ENCODE assay signal across 11 cellular contexts in the genomic region with DNA sequence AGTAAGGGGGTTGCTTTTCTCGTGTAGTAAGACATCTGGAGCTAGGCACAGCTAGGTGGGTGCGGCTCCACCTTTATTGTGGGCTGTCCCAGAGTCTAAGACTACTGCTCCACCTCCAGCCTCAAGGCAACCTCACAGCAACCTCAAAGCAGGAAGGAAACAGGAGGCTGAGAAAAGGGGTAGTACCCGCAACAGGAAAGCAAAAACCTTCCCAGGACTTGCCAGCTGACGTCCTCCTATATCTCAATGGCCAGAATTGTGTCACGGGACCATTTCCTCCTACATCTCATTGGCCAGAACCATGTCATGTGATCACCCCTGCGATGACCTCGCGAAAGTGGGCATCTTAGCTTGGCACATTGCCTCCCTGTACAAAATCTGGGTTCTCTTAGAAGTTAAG. TPM values are rescaled to one million over a fixed set of nuclear protein-coding genes. Genes with fewer than 3 reads are reported as not detected.
DNase-seq lines count a peak whose midpoint lies in the region; ATAC-seq, FAIRE-seq and TF ChIP-seq lines count a peak whose summit lies in the region.
"Had no signal": no experiment of that assay in that cellular context is flagged by ENCODE, and none has a peak within 500 bp of the region (broad histone marks: within the 10 kb centered on the region; RNA-seq: fewer than 3 reads in every experiment).

No MANE protein-coding gene starts in this region.

- no peak for TF ChIP-seq EP300 in GM12878 (IDR thresholded peaks at IDR 0.05; ENCODE audit: borderline replicate concordance in 1 of 2, control insufficient read depth in 1 of 2, low read depth in 2 of 2, low read length in 2 of 2)
- TF ChIP-seq EP300 in transverse colon (IDR thresholded peaks at IDR 0.05; ENCODE audit: low read depth): no peak
- TF ChIP-seq EP300 in stomach (IDR thresholded peaks at IDR 0.05): no peak

- no peak for FAIRE-seq in GM12878 (lab: Jason Lieb, UNC)

- intact Hi-C loops in GM12878 (cut with micrococcal nuclease; ENCODE audit: unreplicated experiment): no loop called here
- intact Hi-C loops in transverse colon (cut with DNase I; ENCODE audit: low total_unique reads): no loop called here
- intact Hi-C loops in posterior vena cava (cut with DNase I): no loop called here
- intact Hi-C loops in stomach (cut with DNase I; ENCODE audit: low total_unique reads): no loop called here

- H3K27ac ChIP-seq in GM12878 (ENCODE audit: control insufficient read depth, insufficient read depth): no peak overlapping the region
- no peak overlapping the region for H3K27ac ChIP-seq in transverse colon
- H3K27ac ChIP-seq in stomach: peak overlapping the region in 2 of 5 donors; percentile 17 to 38
- H3K27ac ChIP-seq: heart left ventricle had no signal

- TF ChIP-seq CTCF in GM12878 (IDR thresholded peaks at IDR 0.05 in 2 of 3, conservative IDR thresholded peaks at IDR 0.05 in 1 of 3; ENCODE audit: control insufficient read depth in 2 of 3, extremely low read depth in 1 of 3, insufficient read depth in 1 of 3, low read depth in 3 of 3, low read length in 3 of 3) (no peak), transverse colon (IDR thresholded peaks at IDR 0.05) (no peak), stomach (IDR thresholded peaks at IDR 0.05) (no peak)

- H3K4me2 ChIP-seq in GM12878 (ENCODE audit: control insufficient read depth, insufficient read depth): 0 out of 2 replicates have a peak overlapping the region, but pooled peaks have one; percentile 7

- H3K9me3 ChIP-seq in GM12878 (replicated peaks; ENCODE audit: control insufficient read depth, insufficient read depth, low read length) (no peaks in the 10 kb centered on the region), transverse colon (no peaks in the 10 kb centered on the region), stomach (no peaks in the 10 kb centered on the region)
- H3K9me3 ChIP-seq: heart left ventricle had no signal

- RAD21 ChIA-PET in GM12878 (lab: Charles Lee; ENCODE audit: unreplicated experiment): interaction anchor here (1.0 kb wide), 1 partner anchor 21 kb away, joined by 3 read pairs; no protein-coding TSS in a partner anchor

- CTCF ChIA-PET in GM12878 (lab: Yijun Ruan, JAX): interaction anchor here (3.8 kb wide), 1 partner anchor 20 kb away, joined by 21 read pairs; no protein-coding TSS in a partner anchor

- BruUV-seq in GM12878 (replicated peaks; lab: Mats Ljungman, UMichigan): no TSS peak

- no peak for ATAC-seq in GM12878

- H3K4me3 ChIP-seq in GM12878: no peak overlapping the region
- H3K4me3 ChIP-seq in transverse colon: no peak overlapping the region
- no peak overlapping the region for H3K4me3 ChIP-seq in stomach
- H3K4me3 ChIP-seq: heart left ventricle had no signal

- POLR2A ChIA-PET in GM12878 (lab: Charles Lee): no interaction called here

- H3K27me3 ChIP-seq in GM12878 (replicated peaks in 1 of 2; ENCODE audit: control insufficient read depth in 2 of 2, insufficient read depth in 2 of 2, low read length in 1 of 2): no peaks in the 10 kb centered on the region
- H3K27me3 ChIP-seq in transverse colon: peaks cover 12% of the 10 kb centered on the region
- peaks cover 0 to 26% (median 6%) of the 10 kb centered on the region in 3 donors for H3K27me3 ChIP-seq in stomach

- no peak overlapping the region for H2AFZ ChIP-seq in GM12878 (ENCODE audit: control insufficient read depth, low read depth, low read length)

- TF ChIP-seq POLR2A in GM12878 (IDR thresholded peaks at IDR 0.05; ENCODE audit: low read depth, low read length) (no peak), transverse colon (IDR thresholded peaks at IDR 0.05) (no peak), stomach (IDR thresholded peaks at IDR 0.05) (no peak)

- H3K4me1 ChIP-seq in GM12878 (ENCODE audit: control insufficient read depth, insufficient read depth, low read length) (peaks cover 3% of the 10 kb centered on the region; the same call in 1 of the 2 replicates), transverse colon (peaks cover 0 to 17% (median 11%) of the 10 kb centered on the region in 4 donors), stomach (peaks cover 7 to 29% (median 17%) of the 10 kb centered on the region in 4 donors)

- no peaks in the 10 kb centered on the region for H3K36me3 ChIP-seq in GM12878 (ENCODE audit: control insufficient read depth in 2 of 2, insufficient read depth in 2 of 2, low read length in 1 of 2)
- H3K36me3 ChIP-seq in transverse colon: no peaks in the 10 kb centered on the region
- H3K36me3 ChIP-seq in stomach: no peaks in the 10 kb centered on the region
- H3K36me3 ChIP-seq: heart left ventricle had no signal

- no peak for TF ChIP-seq RAD21 in GM12878 (IDR thresholded peaks at IDR 0.05; ENCODE audit: insufficient read depth, low read depth, low read length)

- peak; percentile 26 for DNase-seq in stimulated activated CD4-positive, alpha-beta T cell treated with anti-CD3 and anti-CD28 coated beads, Interleukin-1b, Interleukin-23, amount 100 ng/mL, for 48 hours
- DNase-seq in stimulated activated CD4-positive, alpha-beta T cell treated with anti-CD3 and anti-CD28 coated beads, Interleukin-2, amount 100 ng/mL, for 48 hours: no peak
- DNase-seq in activated CD4-positive, alpha-beta T cell treated with anti-CD3 and anti-CD28 coated beads for 1 hour: peak; percentile 14
- no peak for DNase-seq in GM12878 (ENCODE audit: low read depth, low spot score)
- peak; percentile 63 for DNase-seq in transverse colon
- no peak for DNase-seq in posterior vena cava (ENCODE audit: low spot score)
- DNase-seq in stomach: no peak
- DNase-seq in putamen (ENCODE audit: low spot score): no peak
- DNase-seq: caudate nucleus, NCI-H187 treated with DMSO at 0.1 percent for 48 hours had no signal

- in situ Hi-C loops in GM12878 (cut with MboI) (loop anchor here (25.0 kb wide), 1 partner anchor 896 kb away; no protein-coding TSS in a partner anchor), transverse colon (cut with MboI; ENCODE audit: low pct_ligation_motif_present in 1 of 4, low pct_unique_long_range_greater_than_20kb in 1 of 4, low sequenced_read_pairs in 3 of 4) (no loop called here)

- no peaks in the 10 kb centered on the region for H4K20me1 ChIP-seq in GM12878 (ENCODE audit: control insufficient read depth, insufficient read depth)

- H3K9ac ChIP-seq in GM12878 (ENCODE audit: control insufficient read depth, insufficient read depth, low read length): no peak overlapping the region

- SMC1A ChIA-PET in GM12878 (lab: Charles Lee; ENCODE audit: uncharacterized antibody, unreplicated experiment): no interaction called here

- H3K79me2 ChIP-seq in GM12878 (ENCODE audit: control insufficient read depth, insufficient read depth, low read length): peaks cover 10% of the 10 kb centered on the region

- 47% methylated on average over 8 of the region's 8 CpGs for WGBS in GM12878 (ENCODE audit: insufficient coverage, insufficient replicate concordance, low lambda C conversion rate, missing lambda C conversion rate)
- WGBS in transverse colon (ENCODE audit: low coverage in 1 of 2), 2 donors: 57 to 68% methylated on average over 5 to 8 of the region's 8 CpGs
- 51 to 65% (median 62%) methylated on average over 8 of the region's 8 CpGs for WGBS in stomach, 5 donors

TF ChIP-seq in GM12878, 131 proteins besides CTCF, POLR2A, EP300 and RAD21 (continues in another document):
- TF ChIP-seq, protein P1, sequence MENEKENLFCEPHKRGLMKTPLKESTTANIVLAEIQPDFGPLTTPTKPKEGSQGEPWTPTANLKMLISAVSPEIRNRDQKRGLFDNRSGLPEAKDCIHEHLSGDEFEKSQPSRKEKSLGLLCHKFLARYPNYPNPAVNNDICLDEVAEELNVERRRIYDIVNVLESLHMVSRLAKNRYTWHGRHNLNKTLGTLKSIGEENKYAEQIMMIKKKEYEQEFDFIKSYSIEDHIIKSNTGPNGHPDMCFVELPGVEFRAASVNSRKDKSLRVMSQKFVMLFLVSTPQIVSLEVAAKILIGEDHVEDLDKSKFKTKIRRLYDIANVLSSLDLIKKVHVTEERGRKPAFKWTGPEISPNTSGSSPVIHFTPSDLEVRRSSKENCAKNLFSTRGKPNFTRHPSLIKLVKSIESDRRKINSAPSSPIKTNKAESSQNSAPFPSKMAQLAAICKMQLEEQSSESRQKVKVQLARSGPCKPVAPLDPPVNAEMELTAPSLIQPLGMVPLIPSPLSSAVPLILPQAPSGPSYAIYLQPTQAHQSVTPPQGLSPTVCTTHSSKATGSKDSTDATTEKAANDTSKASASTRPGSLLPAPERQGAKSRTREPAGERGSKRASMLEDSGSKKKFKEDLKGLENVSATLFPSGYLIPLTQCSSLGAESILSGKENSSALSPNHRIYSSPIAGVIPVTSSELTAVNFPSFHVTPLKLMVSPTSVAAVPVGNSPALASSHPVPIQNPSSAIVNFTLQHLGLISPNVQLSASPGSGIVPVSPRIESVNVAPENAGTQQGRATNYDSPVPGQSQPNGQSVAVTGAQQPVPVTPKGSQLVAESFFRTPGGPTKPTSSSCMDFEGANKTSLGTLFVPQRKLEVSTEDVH (IDR thresholded peaks at IDR 0.05; ENCODE audit: low read depth, partially characterized antibody): no peak
- TF ChIP-seq NFIC (IDR thresholded peaks at IDR 0.05; ENCODE audit: low read depth, low read length) (no peak), KDM1A (IDR thresholded peaks at IDR 0.05; ENCODE audit: borderline replicate concordance) (no peak), RCOR1 (conservative IDR thresholded peaks at IDR 0.05; ENCODE audit: low read depth, low read length) (no peak)

RNA-seq across cellular contexts. Expression of a gene that starts 4.3 kb away (rescaled TPM):
- total RNA-seq in GM12878 (2013; cell fraction: nucleolus; rRNA removed): 1.5 and 1.7 TPM in 2 replicates
- total RNA-seq in GM12878 (2014; rRNA removed) (35.6 and 35.9 TPM in 2 replicates), GM12878 (2014; rRNA removed; fragmentation: Illumina TruSeq; extraction: Trizol) (36.3 and 36.4 TPM in 2 replicates), GM12878 (2021) (21.7 and 24.6 TPM in 2 replicates), transverse colon (100 to 1,000 TPM in 3 of 4 donors, 10 to 100 TPM in 1; 93.5 to 195 (median 139) TPM), posterior vena cava (1 to 10 TPM; 1.7 to 1.9 TPM), stomach (10 to 100 TPM in 4 of 5 donors, under 1 TPM in 1; 0.58 to 70.1 (median 52.4) TPM)
- 32.9 TPM for polyA plus RNA-seq in GM12878 (2011; ENCODE audit: low read depth)
- polyA plus RNA-seq in GM12878 (2011; rRNA removed) (1.2 and 2.2 TPM in 2 replicates), GM12878 (2014; fragmentation: Illumina TruSeq; extraction: Trizol) (41.9 and 44.1 TPM in 2 replicates), GM12878 (2014; fragmentation: Nextera tagmentation; extraction: Ambion mirVana) (10 to 100 TPM in 1 of 2 experiments, 1 to 10 TPM in 1; 8.8 to 14.4 TPM), GM12878 (2014; rRNA removed) (25.9 and 28.2 TPM in 2 replicates), GM12878 (2016; fragmentation: Nextera tagmentation; extraction: Ambion mirVana) (10 to 100 TPM; 53.9 to 57.7 TPM), stomach (10 to 100 TPM; 16.5 to 68.4 (median 43.8) TPM)
- 0.30 and 0.42 TPM in 2 replicates for polyA plus RNA-seq in GM12878 (2011; cell fraction: cytosol; rRNA removed)
- 0.44 and 0.49 TPM in 2 replicates for polyA plus RNA-seq in GM12878 (2011; cell fraction: nucleus; rRNA removed)
- polyA plus RNA-seq in GM12878 (2012): 80.9 and 93.7 TPM in 2 replicates
- 0.41 and 0.80 TPM in 2 replicates for polyA minus RNA-seq in GM12878 (2011; rRNA and poly(A)+ RNA removed)
- 0.73 and 1.6 TPM in 2 replicates for polyA minus RNA-seq in GM12878 (2011; cell fraction: cytosol; rRNA and poly(A)+ RNA removed)
- polyA minus RNA-seq in GM12878 (2011; cell fraction: nucleus; rRNA and poly(A)+ RNA removed): 0.36 and 0.86 TPM in 2 replicates

Comparison
In these comparisons a context has a peak if more than half of its experiments do, and no peak if none do; other contexts are left out.
1. DNase-seq: peak in stimulated activated CD4-positive, alpha-beta T cell treated with anti-CD3 and anti-CD28 coated beads, Interleukin-1b, Interleukin-23, amount 100 ng/mL, for 48 hours (single experiment), activated CD4-positive, alpha-beta T cell treated with anti-CD3 and anti-CD28 coated beads for 1 hour (single experiment) and transverse colon (single experiment); none in stimulated activated CD4-positive, alpha-beta T cell treated with anti-CD3 and anti-CD28 coated beads, Interleukin-2, amount 100 ng/mL, for 48 hours (0 of 2), GM12878 (single experiment), posterior vena cava (single experiment), stomach (single experiment) and putamen (single experiment).